4 cellular contexts compared by ENCODE assay signal in genomic region chr1:45248004-45248403, GRCh38. TPM values are rescaled to one million over a fixed set of nuclear protein-coding genes. Genes with fewer than 3 reads are reported as not detected.
A peak's percentile ranks its signal among the peaks of the same experiment; 100 is the strongest.
DNase-seq lines count a peak whose midpoint lies in the region; ATAC-seq and TF ChIP-seq lines count a peak whose summit lies in the region.
"Not testable (repeated sequence)": the region's sequence is repeated elsewhere in the genome, so short reads cannot be mapped to it uniquely, and the experiment has no call there.

No MANE protein-coding gene starts in this region.

- H3K4me1 Mint-ChIP-seq in HFFc6 (ENCODE audit: low read depth): peaks cover 42% of the 10 kb centered on the region
- H3K4me1 Mint-ChIP-seq in activated CD4-positive, alpha-beta T cell treated with anti-CD3 and anti-CD28 coated beads for 36 hours: peaks cover 18% of the 10 kb centered on the region
- peaks cover 16% of the 10 kb centered on the region for H3K4me1 Mint-ChIP-seq in activated CD8-positive, alpha-beta T cell treated with anti-CD3 and anti-CD28 coated beads for 36 hours (ENCODE audit: low read depth)
- H3K4me1 Mint-ChIP-seq in activated naive CD4-positive, alpha-beta T cell treated with anti-CD3 and anti-CD28 coated beads, Interleukin-2, amount 50 U/mL, for 24 hours: peaks cover 22% of the 10 kb centered on the region

- intact Hi-C loops in activated CD4-positive, alpha-beta T cell treated with anti-CD3 and anti-CD28 coated beads for 36 hours (cut with DNase I, micrococcal nuclease); activated CD8-positive, alpha-beta T cell treated with anti-CD3 and anti-CD28 coated beads for 36 hours (cut with micrococcal nuclease): not testable (repeated sequence)

- not testable (repeated sequence) for TF ChIP-seq CTCF in HFFc6 (IDR thresholded peaks at IDR 0.05); activated CD8-positive, alpha-beta T cell treated with anti-CD3 and anti-CD28 coated beads for 36 hours (IDR thresholded peaks at IDR 0.05)

- POLR2A ChIA-PET in activated CD4-positive, alpha-beta T cell treated with anti-CD3 and anti-CD28 coated beads for 36 hours (lab: Charles Lee); activated CD8-positive, alpha-beta T cell treated with anti-CD3 and anti-CD28 coated beads for 36 hours (lab: Charles Lee): not testable (repeated sequence)

- H3K36me3 Mint-ChIP-seq in HFFc6 (ENCODE audit: low read depth); activated CD4-positive, alpha-beta T cell treated with anti-CD3 and anti-CD28 coated beads for 36 hours (ENCODE audit: low read depth); activated naive CD4-positive, alpha-beta T cell treated with anti-CD3 and anti-CD28 coated beads, Interleukin-2, amount 50 U/mL, for 24 hours: not testable (repeated sequence)
- H3K36me3 Mint-ChIP-seq in activated CD8-positive, alpha-beta T cell treated with anti-CD3 and anti-CD28 coated beads for 36 hours (ENCODE audit: low read depth): peaks cover 12% of the 10 kb centered on the region

- peaks cover 11% of the 10 kb centered on the region for H3K27me3 Mint-ChIP-seq in HFFc6 (ENCODE audit: insufficient read depth)
- H3K27me3 Mint-ChIP-seq in activated CD4-positive, alpha-beta T cell treated with anti-CD3 and anti-CD28 coated beads for 36 hours; activated CD8-positive, alpha-beta T cell treated with anti-CD3 and anti-CD28 coated beads for 36 hours; activated naive CD4-positive, alpha-beta T cell treated with anti-CD3 and anti-CD28 coated beads, Interleukin-2, amount 50 U/mL, for 24 hours: not testable (repeated sequence)

- not testable (repeated sequence) for ATAC-seq in activated CD4-positive, alpha-beta T cell treated with anti-CD3 and anti-CD28 coated beads for 36 hours; activated CD8-positive, alpha-beta T cell treated with anti-CD3 and anti-CD28 coated beads for 36 hours

- peak overlapping the region; percentile 50; the same call in 1 of the 2 replicates for H3K27ac Mint-ChIP-seq in HFFc6
- peak overlapping the region; percentile 27 for H3K27ac Mint-ChIP-seq in activated CD4-positive, alpha-beta T cell treated with anti-CD3 and anti-CD28 coated beads for 36 hours
- H3K27ac Mint-ChIP-seq in activated CD8-positive, alpha-beta T cell treated with anti-CD3 and anti-CD28 coated beads for 36 hours: peak overlapping the region; percentile 24
- peak overlapping the region; percentile 60 for H3K27ac Mint-ChIP-seq in activated naive CD4-positive, alpha-beta T cell treated with anti-CD3 and anti-CD28 coated beads, Interleukin-2, amount 50 U/mL, for 24 hours

- not testable (repeated sequence) for DNase-seq in HFFc6; activated CD4-positive, alpha-beta T cell treated with anti-CD3 and anti-CD28 coated beads for 36 hours; activated CD8-positive, alpha-beta T cell treated with anti-CD3 and anti-CD28 coated beads for 36 hours

- not testable (repeated sequence) for H3K4me3 Mint-ChIP-seq in HFFc6; activated CD4-positive, alpha-beta T cell treated with anti-CD3 and anti-CD28 coated beads for 36 hours; activated CD8-positive, alpha-beta T cell treated with anti-CD3 and anti-CD28 coated beads for 36 hours; activated naive CD4-positive, alpha-beta T cell treated with anti-CD3 and anti-CD28 coated beads, Interleukin-2, amount 50 U/mL, for 24 hours

- not testable (repeated sequence) for H3K9me3 Mint-ChIP-seq in HFFc6; activated naive CD4-positive, alpha-beta T cell treated with anti-CD3 and anti-CD28 coated beads, Interleukin-2, amount 50 U/mL, for 24 hours
- H3K9me3 Mint-ChIP-seq in activated CD4-positive, alpha-beta T cell treated with anti-CD3 and anti-CD28 coated beads for 36 hours (ENCODE audit: low read depth): peaks cover 14% of the 10 kb centered on the region
- peaks cover 12% of the 10 kb centered on the region for H3K9me3 Mint-ChIP-seq in activated CD8-positive, alpha-beta T cell treated with anti-CD3 and anti-CD28 coated beads for 36 hours

- CTCF ChIA-PET in activated CD4-positive, alpha-beta T cell treated with anti-CD3 and anti-CD28 coated beads for 36 hours (lab: Charles Lee); activated CD8-positive, alpha-beta T cell treated with anti-CD3 and anti-CD28 coated beads for 36 hours (lab: Charles Lee): not testable (repeated sequence)

RNA-seq across cellular contexts. Expression of gene ZSWIM5, which starts 41.6 kb away (rescaled TPM):
- under 1 TPM in 2 of 6 experiments, not detected in 4; 0.03 to 0.05 TPM for total RNA-seq in HFFc6 (2021; fragmentation: NEBNext Ultra II Directional; extraction: Animal tissue kit (Norgen Biotek cat#: 25700))
- under 1 TPM; 0.63 to 0.69 TPM for total RNA-seq in activated CD4-positive, alpha-beta T cell treated with anti-CD3 and anti-CD28 coated beads for 36 hours
- total RNA-seq in activated CD8-positive, alpha-beta T cell treated with anti-CD3 and anti-CD28 coated beads for 36 hours: under 1 TPM; 0.70 to 0.87 TPM
